In the genomic region with DNA sequence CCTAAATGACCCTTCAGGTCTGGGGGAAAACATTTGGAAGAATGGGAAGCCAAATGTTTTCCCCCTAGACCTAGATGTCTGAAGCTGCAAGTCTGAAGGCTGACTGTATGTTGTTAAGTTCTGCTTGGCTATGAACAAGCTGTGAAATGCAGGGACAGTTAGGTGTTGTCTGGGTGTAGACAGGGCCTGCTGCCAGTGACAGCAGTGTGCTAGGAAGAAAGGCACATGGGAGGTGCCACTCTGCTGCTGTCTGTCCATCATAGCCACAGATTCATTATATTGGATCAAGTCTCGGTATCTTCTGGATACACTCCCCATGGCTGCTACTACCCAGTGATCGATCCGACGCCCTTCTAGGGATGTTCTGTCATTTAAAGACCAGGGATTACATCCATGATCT, we compare ENCODE assay signal across 24 cellular contexts.
A peak's percentile ranks its signal among the peaks of the same experiment; 100 is the strongest.
DNase-seq lines count a peak whose midpoint lies in the region; ATAC-seq, FAIRE-seq and TF ChIP-seq lines count a peak whose summit lies in the region.
"Had no signal": no experiment of that assay in that cellular context is flagged by ENCODE, and none has a peak within 500 bp of the region (broad histone marks: within the 10 kb centered on the region; RNA-seq: fewer than 3 reads in every experiment).

No MANE protein-coding gene starts in this region.

- no peaks in the 10 kb centered on the region for H4K20me1 ChIP-seq in H1 (replicated peaks in 1 of 2; ENCODE audit: control insufficient read depth in 1 of 2, insufficient read depth in 2 of 2, low read length in 2 of 2)

- peak overlapping the region; percentile 60; the same call in 1 of the 2 replicates for H2BK5ac ChIP-seq in H1 (ENCODE audit: low read depth, low read length)

- H2BK12ac ChIP-seq in H1 (ENCODE audit: low read depth, low read length), result peak overlapping the region; percentile 99

- peak overlapping the region; percentile 56; the same call in 1 of the 2 replicates for H2BK20ac ChIP-seq in H1 (ENCODE audit: low read length)

- TF ChIP-seq CTCF in H1 (IDR thresholded peaks at IDR 0.05; ENCODE audit: control extremely low read depth in 1 of 3, insufficient read depth in 1 of 3, low read depth in 1 of 3, low read length in 3 of 3) (no peak), vagina (IDR thresholded peaks at IDR 0.05) (no peak)

- H3K79me1 ChIP-seq in H1 (ENCODE audit: low read depth, low read length), result no peaks in the 10 kb centered on the region

- H2BK15ac ChIP-seq in H1 (ENCODE audit: low read length), result peak overlapping the region; percentile 8; the same call in 1 of the 2 replicates

- POLR2A ChIA-PET in H1 (lab: Charles Lee; ENCODE audit: partially characterized antibody), result interaction anchor here (0.7 kb wide), 1 partner anchor 1449 kb away, joined by 3 read pairs; no protein-coding TSS in a partner anchor

- H3K23me2 ChIP-seq in H1 (ENCODE audit: low read depth, low read length), result no peaks in the 10 kb centered on the region; the same call in 1 of the 2 replicates

- peak overlapping the region; percentile 48 for H2BK120ac ChIP-seq in H1 (replicated peaks; ENCODE audit: low read depth, low read length)

- FAIRE-seq in H1 (lab: Jason Lieb, UNC), result no peak
- FAIRE-seq: GM12878, H54 had no signal

- no peak overlapping the region for H3K14ac ChIP-seq in H1 (ENCODE audit: insufficient read length)

- peak overlapping the region; percentile 42; the same call in 1 of the 2 replicates for H2AFZ ChIP-seq in H1 (ENCODE audit: low read length)

- peak overlapping the region; percentile 84 for H4K91ac ChIP-seq in H1 (replicated peaks; ENCODE audit: insufficient read length, low read length)

- TF ChIP-seq EP300 in H1 (IDR thresholded peaks at IDR 0.05; ENCODE audit: borderline replicate concordance in 1 of 2, low read depth in 2 of 2, low read length in 2 of 2), result no peak

- no peaks in the 10 kb centered on the region for H3K36me3 ChIP-seq in H1 (ENCODE audit: control insufficient read depth in 2 of 4, insufficient read depth in 4 of 4, low read length in 3 of 4)
- H3K36me3 ChIP-seq in vagina, result no peaks in the 10 kb centered on the region

- H3K27me3 ChIP-seq in right cardiac atrium (ENCODE audit: control insufficient read depth, insufficient read depth) (no peaks in the 10 kb centered on the region), H1 (replicated peaks in 1 of 4; ENCODE audit: control insufficient read depth in 3 of 4, extremely low read depth in 1 of 4, insufficient read depth in 3 of 4, low read length in 3 of 4) (peaks cover 0 to 3% (median 0%) of the 10 kb centered on the region in 4 experiments; a peak in 1 of 7 replicates), vagina (no peaks in the 10 kb centered on the region)

- peak overlapping the region; percentile 96 for H2AK5ac ChIP-seq in H1 (ENCODE audit: low read depth, low read length)

- H3K4ac ChIP-seq in H1 (replicated peaks; ENCODE audit: insufficient read length, low read depth, low read length), result no peak overlapping the region

- intact Hi-C loops in right cardiac atrium (cut with DNase I), result no loop called here
- intact Hi-C loops in cardiac septum (cut with DNase I), result no loop called here
- intact Hi-C loops in sciatic nerve (cut with DNase I), result no loop called here
- intact Hi-C loops in vagina (cut with DNase I), result no loop called here

- H3K27ac ChIP-seq in right cardiac atrium (ENCODE audit: low read length) (no peak overlapping the region), H1 (ENCODE audit: low read depth, low read length) (no peak overlapping the region), vagina (no peak overlapping the region)
- H3K27ac ChIP-seq: KMS-11, RWPE1 had no signal

- H3K79me2 ChIP-seq in H1 (ENCODE audit: control insufficient read depth in 1 of 2, insufficient read depth in 2 of 2, low read length in 2 of 2), result no peaks in the 10 kb centered on the region

- peak overlapping the region; percentile 23 for H4K5ac ChIP-seq in H1 (ENCODE audit: insufficient read length, low read depth, low read length)

- WGBS in right cardiac atrium, result 86% methylated on average over 4 of the region's 4 CpGs
- WGBS in H1 (ENCODE audit: extremely low coverage in 1 of 2, insufficient coverage in 1 of 2, insufficient read length in 1 of 2, insufficient replicate concordance in 2 of 2, low coverage in 1 of 2, low lambda C conversion rate in 2 of 2, missing lambda C conversion rate in 1 of 2), 2 experiments, result 96% methylated on average over 4 of the region's 4 CpGs; no CpG with 5 or more reads in 1 of the 2 experiments

- peak overlapping the region; percentile 25; the same call in 1 of the 2 replicates for H3K18ac ChIP-seq in H1 (ENCODE audit: extremely low read depth, low read length)

- CTCF ChIA-PET in H1 (lab: Charles Lee; ENCODE audit: partially characterized antibody), result interaction anchor here (0.6 to 0.9 kb wide), 4 partner anchors 10 to 1667 kb away, joined by 3 to 4 read pairs (median 4); no protein-coding TSS in a partner anchor

- H3K4me1 ChIP-seq in right cardiac atrium (ENCODE audit: control insufficient read depth, insufficient read depth, low read length), result peaks cover 7% of the 10 kb centered on the region
- peaks cover 5 to 23% (median 15%) of the 10 kb centered on the region in 4 experiments for H3K4me1 ChIP-seq in H1 (replicated peaks in 1 of 4; ENCODE audit: control insufficient read depth in 3 of 4, insufficient read depth in 4 of 4, low read length in 3 of 4)
- no peaks in the 10 kb centered on the region for H3K4me1 ChIP-seq in vagina

- no peak for TF ChIP-seq RAD21 in H1 (IDR thresholded peaks at IDR 0.05 in 1 of 2, conservative IDR thresholded peaks at IDR 0.05 in 1 of 2; ENCODE audit: low read depth in 2 of 2, low read length in 2 of 2)

- peak; percentile 30 to 54 for ATAC-seq in right cardiac atrium
- ATAC-seq in sciatic nerve, result no peak
- no peak for ATAC-seq in GM21515 (IDR thresholded peaks at IDR 0.05; ENCODE audit: unreplicated experiment)
- ATAC-seq: GM12878, Panc1, T-cell had no signal

- H3K9me3 ChIP-seq in right cardiac atrium (ENCODE audit: control insufficient read depth, low read length) (no peaks in the 10 kb centered on the region), H1 (ENCODE audit: insufficient read depth in 2 of 2, low read depth in 1 of 2, low read length in 1 of 2) (0 out of 4 replicates have a peak, but pooled peaks cover 0 to 3% of the 10 kb centered on the region in 2 experiments), vagina (no peaks in the 10 kb centered on the region)

- no peak overlapping the region for H3K23ac ChIP-seq in H1 (ENCODE audit: insufficient read length)

- TF ChIP-seq POLR2A in H1 (IDR thresholded peaks at IDR 0.05; ENCODE audit: control extremely low read depth in 1 of 2, low read depth in 2 of 2, low read length in 2 of 2) (no peak), vagina (IDR thresholded peaks at IDR 0.05) (no peak)

- DNase-seq in right cardiac atrium, result no peak
- DNase-seq in cardiac septum (ENCODE audit: low spot score), result no peak
- peak; percentile 35 for DNase-seq in NCI-H1694 (lab: John Stamatoyannopoulos, UW)
- DNase-seq in H1 (ENCODE audit: low read depth in 1 of 2, low spot score in 2 of 2), result no peak
- peak; percentile 2 for DNase-seq in sciatic nerve (ENCODE audit: low spot score)
- no peak for DNase-seq in stimulated activated CD4-positive, alpha-beta T cell treated with anti-CD3 and anti-CD28 coated beads, Interleukin-12 subunit alpha, Interleukin-12 subunit beta, amount 100 ng/mL, for 4 hours
- DNase-seq in vagina (ENCODE audit: extremely low spot score in 2 of 2), result no peak
- DNase-seq: 8988T; CD4-positive, alpha-beta T cell; DMS79; EL; GDM1; MM.1S; NCI-H2081; NCI-H446; NCI-H526; SHP77; T-cell had no signal

- no peak overlapping the region; a peak in 1 of 7 replicates for H3K9ac ChIP-seq in H1 (replicated peaks in 1 of 4; ENCODE audit: extremely low read depth in 1 of 4, low read depth in 3 of 4, low read length in 3 of 4)
- H3K9ac ChIP-seq: KMS-11 had no signal

- H3K4me3 ChIP-seq in right cardiac atrium (ENCODE audit: low read length) (no peak overlapping the region), H1 (ENCODE audit: extremely low read depth in 1 of 4, insufficient read depth in 2 of 4, low read depth in 3 of 4, low read length in 4 of 4) (no peak overlapping the region), vagina (no peak overlapping the region)
- H3K4me3 ChIP-seq: GM12878 had no signal

- no peak overlapping the region for H3K56ac ChIP-seq in H1 (replicated peaks; ENCODE audit: insufficient read length, low read depth, low read length)

- H4K8ac ChIP-seq in H1 (ENCODE audit: extremely low read depth, insufficient read depth, low read length), result no peak overlapping the region

- no peak overlapping the region for H3K4me2 ChIP-seq in H1 (ENCODE audit: insufficient read depth in 1 of 2, low read depth in 2 of 2, low read length in 2 of 2)
- H3K4me2 ChIP-seq: KMS-11 had no signal

TF ChIP-seq in H1, 55 proteins besides CTCF, POLR2A, EP300 and RAD21 (continues in another document):
- TF ChIP-seq SRF (IDR thresholded peaks at IDR 0.05; ENCODE audit: low read depth, low read length), result no peak
- TF ChIP-seq POU5F1 (IDR thresholded peaks at IDR 0.05; ENCODE audit: low read depth, low read length), result no peak
- no peak for TF ChIP-seq CBX8 (IDR thresholded peaks at IDR 0.05; ENCODE audit: borderline replicate concordance, low read depth, low read length)
- TF ChIP-seq TAF7 (optimal IDR thresholded peaks at IDR 0.05; ENCODE audit: borderline replicate concordance, low read depth, low read length), result no peak
- no peak for TF ChIP-seq ASH2L (IDR thresholded peaks at IDR 0.05; ENCODE audit: low read length)
- no peak for TF ChIP-seq SIN3A (conservative IDR thresholded peaks at IDR 0.05 in 1 of 2, IDR thresholded peaks at IDR 0.05 in 1 of 2; ENCODE audit: low read depth in 1 of 2, low read length in 2 of 2)

Comparison
In these comparisons a context has a peak if more than half of its experiments do, and no peak if none do; other contexts are left out.
1. ATAC-seq: peak in right cardiac atrium (2 of 2); none in sciatic nerve (single experiment) and GM21515 (single experiment).
2. DNase-seq: peak in NCI-H1694 (single experiment) and sciatic nerve (single experiment); none in right cardiac atrium (0 of 3), cardiac septum (single experiment), H1 (0 of 2), stimulated activated CD4-positive, alpha-beta T cell treated with anti-CD3 and anti-CD28 coated beads, Interleukin-12 subunit alpha, Interleukin-12 subunit beta, amount 100 ng/mL, for 4 hours (single experiment) and vagina (0 of 2).